Comparison of ENCODE assay signal across 8 cellular contexts in the genomic region with DNA sequence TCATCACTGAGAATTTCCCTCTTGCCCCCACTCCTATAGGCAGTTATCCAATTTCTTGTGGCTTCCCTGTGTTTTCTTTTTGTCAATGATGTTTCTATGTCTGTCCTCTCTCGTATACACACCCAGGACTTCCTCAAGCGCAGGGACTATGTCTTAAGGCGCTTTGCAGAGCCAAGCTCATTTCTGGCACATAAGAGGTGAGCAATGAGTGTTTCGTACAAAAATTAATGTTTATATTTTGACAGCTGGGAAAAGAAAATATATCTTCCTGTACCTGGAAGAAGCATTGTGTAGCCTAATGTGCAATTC. TPM values are rescaled to one million over a fixed set of nuclear protein-coding genes. Genes with fewer than 3 reads are reported as not detected.
A peak's percentile ranks its signal among the peaks of the same experiment; 100 is the strongest.
DNase-seq lines count a peak whose midpoint lies in the region; ATAC-seq and TF ChIP-seq lines count a peak whose summit lies in the region.

No MANE protein-coding gene starts in this region.

- DNase-seq in DMS53 (lab: John Stamatoyannopoulos, UW) (peak; percentile 6), DMS53 treated with DMSO at 0.1 percent for 48 hours (lab: John Stamatoyannopoulos, UW; ENCODE audit: unreplicated experiment) (no peak), RPMI7951 (ENCODE audit: low read depth) (peak; percentile 11), esophagus muscularis mucosa (ENCODE audit: extremely low spot score) (no peak), pons (ENCODE audit: low spot score) (peak; percentile 19), A172 (ENCODE audit: low spot score) (no peak)

- no peak for TF ChIP-seq CTCF in esophagus muscularis mucosa (IDR thresholded peaks at IDR 0.05)

- TF ChIP-seq POLR2A in esophagus muscularis mucosa (IDR thresholded peaks at IDR 0.05; ENCODE audit: low read depth), result no peak

- H3K27me3 ChIP-seq in esophagus muscularis mucosa, result no peaks in the 10 kb centered on the region

- no peaks in the 10 kb centered on the region for H3K9me3 ChIP-seq in esophagus muscularis mucosa

- ATAC-seq in GM18519 (IDR thresholded peaks at IDR 0.05; ENCODE audit: low FRiP score, unreplicated experiment) (no peak), GM21526 (IDR thresholded peaks at IDR 0.05; ENCODE audit: low FRiP score, unreplicated experiment) (no peak)

- H3K4me3 ChIP-seq in esophagus muscularis mucosa, result peak overlapping the region; percentile 77 to 97 (median 82)

- intact Hi-C loops in esophagus muscularis mucosa (cut with DNase I), result loop anchor here (5.0 kb wide), 2 partner anchors 33 to 52 kb away; partner anchors contain the start of genes FTSJ3, PSMC5 and STRADA

- TF ChIP-seq EP300 in esophagus muscularis mucosa (IDR thresholded peaks at IDR 0.05), result no peak

- H3K4me1 ChIP-seq in esophagus muscularis mucosa, result peaks cover 39 to 79% (median 69%) of the 10 kb centered on the region in 4 donors

- peak overlapping the region; percentile 94 to 98 (median 97) for H3K27ac ChIP-seq in esophagus muscularis mucosa (replicated peaks in 1 of 4)

- H3K36me3 ChIP-seq in esophagus muscularis mucosa, result peaks cover 0 to 22% (median 13%) of the 10 kb centered on the region in 4 donors

- WGBS in esophagus muscularis mucosa, result 0% methylated on average over 4 of the region's 4 CpGs

RNA-seq across cellular contexts. Expression of gene DDX42, which starts 1.0 kb away (rescaled TPM):
- 18.0 and 19.8 TPM in 2 replicates for total RNA-seq in RPMI7951 (2014; rRNA removed; shearing (Covaris generic))
- total RNA-seq in esophagus muscularis mucosa, result 10 to 100 TPM; 80.4 to 93.9 (median 84.3) TPM
- total RNA-seq in A172 (2014; rRNA removed; shearing (Covaris generic)), result 64.8 and 65.6 TPM in 2 replicates

RNA-seq across cellular contexts. Expression of gene CCDC47, which starts 1.5 kb away (rescaled TPM):
- total RNA-seq in RPMI7951 (2014; rRNA removed; shearing (Covaris generic)), result 39.9 and 49.3 TPM in 2 replicates
- total RNA-seq in esophagus muscularis mucosa, result 10 to 100 TPM; 47.3 to 60.7 (median 56.2) TPM
- 59.7 and 78.3 TPM in 2 replicates for total RNA-seq in A172 (2014; rRNA removed; shearing (Covaris generic))

RNA-seq across cellular contexts. Expression of gene STRADA, which starts 33.3 kb away (rescaled TPM):
- 10.1 and 13.7 TPM in 2 replicates for total RNA-seq in RPMI7951 (2014; rRNA removed; shearing (Covaris generic))
- total RNA-seq in esophagus muscularis mucosa, result 10 to 100 TPM; 18.2 to 20.5 (median 20.1) TPM
- 25.2 and 28.8 TPM in 2 replicates for total RNA-seq in A172 (2014; rRNA removed; shearing (Covaris generic))

RNA-seq across cellular contexts. Expression of gene PSMC5, which starts 52.3 kb away (rescaled TPM):
- total RNA-seq in RPMI7951 (2014; rRNA removed; shearing (Covaris generic)), result 44.7 and 54.2 TPM in 2 replicates
- 100 to 1,000 TPM in 1 of 4 donors, 10 to 100 TPM in 3; 71.2 to 117 (median 92.1) TPM for total RNA-seq in esophagus muscularis mucosa
- total RNA-seq in A172 (2014; rRNA removed; shearing (Covaris generic)), result 51.2 and 69.5 TPM in 2 replicates

RNA-seq across cellular contexts. Expression of gene FTSJ3, which starts 52.5 kb away (rescaled TPM):
- 49.5 and 62.1 TPM in 2 replicates for total RNA-seq in RPMI7951 (2014; rRNA removed; shearing (Covaris generic))
- 10 to 100 TPM; 46.8 to 72.4 (median 56.2) TPM for total RNA-seq in esophagus muscularis mucosa
- 48.0 and 50.6 TPM in 2 replicates for total RNA-seq in A172 (2014; rRNA removed; shearing (Covaris generic))

Comparison
In these comparisons a context has a peak if more than half of its experiments do, and no peak if none do; other contexts are left out.
1. DNase-seq: peak in DMS53 (single experiment), RPMI7951 (single experiment) and pons (single experiment); none in DMS53 treated with DMSO at 0.1 percent for 48 hours (single experiment), esophagus muscularis mucosa (single experiment) and A172 (single experiment).